In the genomic region with DNA sequence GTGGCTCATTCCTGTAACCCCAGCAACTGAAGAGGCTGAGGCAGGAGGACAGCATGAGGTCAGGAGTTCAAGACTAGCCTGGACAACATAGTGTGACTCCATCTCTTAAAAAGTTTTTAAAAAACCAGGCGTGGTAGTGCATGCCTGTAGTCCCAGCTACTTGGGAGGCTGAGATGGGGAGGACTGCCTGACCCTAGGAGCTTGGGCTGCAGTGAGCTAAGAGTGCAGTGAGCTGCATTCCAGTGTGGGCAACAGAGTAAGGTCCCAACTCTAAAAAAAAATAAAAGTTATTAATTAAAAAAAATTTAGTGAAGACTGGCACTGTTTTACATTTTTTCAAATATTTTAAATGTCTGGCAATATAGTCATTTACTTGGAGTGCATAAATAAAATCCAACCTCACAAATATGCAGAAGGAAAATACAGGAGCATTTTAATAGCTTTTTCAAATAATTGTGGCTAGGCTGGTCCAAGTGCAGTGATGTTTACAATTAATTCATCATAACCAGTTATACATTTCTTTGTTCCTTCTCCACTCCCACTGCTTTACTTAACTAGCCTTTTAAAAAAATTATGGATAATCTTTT, we compare ENCODE assay signal across 1 cellular context.
TF ChIP-seq lines count a peak whose summit lies in the region.

No MANE protein-coding gene starts in this region.

TF ChIP-seq in IMR-90, 13 proteins besides CTCF, POLR2A, EP300 and RAD21 (continued from another document):
- TF ChIP-seq BHLHE40 (IDR thresholded peaks at IDR 0.05; ENCODE audit: low read depth, low read length) (no peak), USF2 (IDR thresholded peaks at IDR 0.05; ENCODE audit: low read depth, low read length) (no peak), CEBPB (IDR thresholded peaks at IDR 0.05; ENCODE audit: low read depth, low read length) (no peak), RFX5 (IDR thresholded peaks at IDR 0.05; ENCODE audit: low read depth, low read length) (no peak), CHD1 (IDR thresholded peaks at IDR 0.05; ENCODE audit: low read depth, low read length) (no peak), MAFK (IDR thresholded peaks at IDR 0.05; ENCODE audit: low read depth, low read length) (no peak)
TF ChIP-seq in IMR-90: peak in this region for 0.
